ENCODE assay signal across 21 cellular contexts in genomic region chr2:3244486-3244885, GRCh38.
DNase-seq lines count a peak whose midpoint lies in the region; ATAC-seq and TF ChIP-seq lines count a peak whose summit lies in the region.
"Had no signal": no experiment of that assay in that cellular context is flagged by ENCODE, and none has a peak within 500 bp of the region (broad histone marks: within the 10 kb centered on the region; RNA-seq: fewer than 3 reads in every experiment).

No MANE protein-coding gene starts in this region.

- H3K9me3 ChIP-seq in BLaER1 (peaks cover 25% of the 10 kb centered on the region), spleen (peaks cover 3 to 16% (median 12%) of the 10 kb centered on the region in 8 donors)

- H4K20me1 ChIP-seq in BLaER1 (0 out of 2 replicates have a peak, but pooled peaks cover under 1% of the 10 kb centered on the region), GM23338 (replicated peaks; ENCODE audit: insufficient read depth) (no peaks in the 10 kb centered on the region)

- H3K27ac Mint-ChIP-seq in GM23338: no peak overlapping the region
- peak overlapping the region; percentile 67 for H3K27ac Mint-ChIP-seq in stimulated activated memory B cell treated with anti-CD40 and anti-IgM and Interleukin-4, amounts not matched to agents 10 μg/mL and 1 μg/mL and 100 μg/mL, for 72 hours
- H3K27ac Mint-ChIP-seq: B cell had no signal

- H2AFZ ChIP-seq in GM23338: no peak overlapping the region

- no peak overlapping the region for H3K9ac ChIP-seq in BLaER1

- peaks cover 7% of the 10 kb centered on the region for H3K27me3 Mint-ChIP-seq in GM23338 (ENCODE audit: insufficient read depth, low read depth, poor library complexity)
- H3K27me3 Mint-ChIP-seq in stimulated activated memory B cell treated with anti-CD40 and anti-IgM and Interleukin-4, amounts not matched to agents 10 μg/mL and 1 μg/mL and 100 μg/mL, for 72 hours: no peaks in the 10 kb centered on the region
- H3K27me3 Mint-ChIP-seq: B cell; CD4-positive, alpha-beta memory T cell had no signal

- H3K4me1 Mint-ChIP-seq in GM23338: peaks cover 13% of the 10 kb centered on the region
- peaks cover 21% of the 10 kb centered on the region for H3K4me1 Mint-ChIP-seq in stimulated activated memory B cell treated with anti-CD40 and anti-IgM and Interleukin-4, amounts not matched to agents 10 μg/mL and 1 μg/mL and 100 μg/mL, for 72 hours

- no peaks in the 10 kb centered on the region for H3F3A ChIP-seq in GM23338 (replicated peaks; ENCODE audit: low read depth)

- peaks cover 28% of the 10 kb centered on the region for H3K36me3 ChIP-seq in BLaER1
- peaks cover 10% of the 10 kb centered on the region; the same call in 1 of the 2 replicates for H3K36me3 ChIP-seq in GM23338 (ENCODE audit: insufficient read depth)
- peaks cover 0 to 29% (median 0%) of the 10 kb centered on the region in 6 donors for H3K36me3 ChIP-seq in spleen
- H3K36me3 ChIP-seq in H7 (replicated peaks; ENCODE audit: control insufficient read depth, insufficient read depth, low read length): no peaks in the 10 kb centered on the region

- peak overlapping the region; percentile 81 for H3K4me2 ChIP-seq in BLaER1
- H3K4me2 ChIP-seq in GM23338: 0 out of 2 replicates have a peak overlapping the region, but pooled peaks have one; percentile 63

- no peaks in the 10 kb centered on the region; the same call in 1 of the 2 replicates for H3K9me2 ChIP-seq in GM23338 (ENCODE audit: insufficient read depth)

- DNase-seq in GM23338 (ENCODE audit: low spot score): no peak
- peak; percentile 22 for DNase-seq in coronary artery (ENCODE audit: low spot score)
- no peak for DNase-seq in COR-L47 (lab: John Stamatoyannopoulos, UW)
- DNase-seq in spleen: no peak
- no peak for DNase-seq in H7
- DNase-seq in A172 (ENCODE audit: low spot score): no peak
- DNase-seq: 8988T; CD4-positive, alpha-beta memory T cell; DMS 273 treated with DMSO at 0.1 percent for 48 hours; DMS53; DND-41; EL; HCEC 1CT; IMR-90 had no signal

- H3K4me1 ChIP-seq in BLaER1 (peaks cover 62% of the 10 kb centered on the region), GM23338 (ENCODE audit: insufficient read depth) (peaks cover 12% of the 10 kb centered on the region), spleen (peaks cover 0 to 35% (median 15%) of the 10 kb centered on the region in 6 donors)

- ATAC-seq in GM23338: no peak; the same call in 2 of the 3 replicates
- ATAC-seq in stimulated activated memory B cell treated with anti-CD40 and anti-IgM and Interleukin-4, amounts not matched to agents 10 μg/mL and 1 μg/mL and 100 μg/mL, for 72 hours: no peak
- ATAC-seq: GM12878, K562 had no signal

- intact Hi-C loops in spleen (cut with DNase I; ENCODE audit: low total_unique reads): no loop called here

- no peak for TF ChIP-seq CTCF in GM23338 (conservative IDR thresholded peaks at IDR 0.05; ENCODE audit: low read depth in 2 of 2)
- no peak for TF ChIP-seq CTCF in coronary artery (IDR thresholded peaks at IDR 0.05)
- no peak for TF ChIP-seq CTCF in spleen (IDR thresholded peaks at IDR 0.05 in 8 of 11, conservative IDR thresholded peaks at IDR 0.05 in 3 of 11)

- H3K79me2 ChIP-seq in GM23338 (replicated peaks; ENCODE audit: insufficient read depth): peaks cover 4% of the 10 kb centered on the region; the same call in 1 of the 2 replicates

- peaks cover 25% of the 10 kb centered on the region for H3K36me3 Mint-ChIP-seq in GM23338 (ENCODE audit: low read depth)
- peaks cover 38% of the 10 kb centered on the region for H3K36me3 Mint-ChIP-seq in stimulated activated memory B cell treated with anti-CD40 and anti-IgM and Interleukin-4, amounts not matched to agents 10 μg/mL and 1 μg/mL and 100 μg/mL, for 72 hours

- no peaks in the 10 kb centered on the region for H3K27me3 ChIP-seq in BLaER1
- H3K27me3 ChIP-seq in GM23338 (ENCODE audit: insufficient read depth): no peaks in the 10 kb centered on the region
- H3K27me3 ChIP-seq in spleen (replicated peaks in 1 of 7): no peaks in the 10 kb centered on the region
- H3K27me3 ChIP-seq in H7 (ENCODE audit: control insufficient read depth, insufficient read depth, low read length): no peaks in the 10 kb centered on the region

- peaks cover 24% of the 10 kb centered on the region for H3K9me3 Mint-ChIP-seq in GM23338
- H3K9me3 Mint-ChIP-seq in stimulated activated memory B cell treated with anti-CD40 and anti-IgM and Interleukin-4, amounts not matched to agents 10 μg/mL and 1 μg/mL and 100 μg/mL, for 72 hours: peaks cover 8% of the 10 kb centered on the region

- WGBS in spleen, 5 donors: 94 to 97% (median 96%) methylated on average over 7 of the region's 7 CpGs

- H3K4me3 Mint-ChIP-seq in GM23338: no peak overlapping the region
- no peak overlapping the region for H3K4me3 Mint-ChIP-seq in stimulated activated memory B cell treated with anti-CD40 and anti-IgM and Interleukin-4, amounts not matched to agents 10 μg/mL and 1 μg/mL and 100 μg/mL, for 72 hours
- H3K4me3 Mint-ChIP-seq: B cell; CD4-positive, alpha-beta memory T cell had no signal

- peak overlapping the region; percentile 84; the same call in 1 of the 2 replicates for H3K27ac ChIP-seq in BLaER1
- no peak overlapping the region for H3K27ac ChIP-seq in GM23338 (ENCODE audit: low read depth)
- no peak overlapping the region for H3K27ac ChIP-seq in coronary artery
- no peak overlapping the region for H3K27ac ChIP-seq in spleen
- H3K27ac ChIP-seq: C4-2B, HL-60 had no signal

- TF ChIP-seq POLR2A in spleen (IDR thresholded peaks at IDR 0.05): no peak

- no peak overlapping the region for H3K4me3 ChIP-seq in BLaER1
- H3K4me3 ChIP-seq in GM23338: no peak overlapping the region
- no peak overlapping the region for H3K4me3 ChIP-seq in coronary artery
- H3K4me3 ChIP-seq in spleen: no peak overlapping the region
- H3K4me3 ChIP-seq in H7 (ENCODE audit: insufficient read depth, low read depth, low read length): no peak overlapping the region
- H3K4me3 ChIP-seq: GM12878, K562 had no signal

TF ChIP-seq in GM23338, 12 proteins besides CTCF, POLR2A, EP300 and RAD21 (continues in another document):
- TF ChIP-seq ZNF114 (CRISPR knock-in tag; IDR thresholded peaks at IDR 0.05) (no peak), JUNB (IDR thresholded peaks at IDR 0.05; ENCODE audit: unreplicated experiment) (no peak), EZH2phosphoT487 (IDR thresholded peaks at IDR 0.05; ENCODE audit: unreplicated experiment) (no peak), ZNF331 (CRISPR knock-in tag; IDR thresholded peaks at IDR 0.05; ENCODE audit: low read depth) (no peak), NANOG (IDR thresholded peaks at IDR 0.05; ENCODE audit: borderline replicate concordance) (no peak), EZH2 (IDR thresholded peaks at IDR 0.05; ENCODE audit: low read depth, unreplicated experiment) (no peak), STAT1 (IDR thresholded peaks at IDR 0.05; ENCODE audit: unreplicated experiment) (no peak), ETS1 (IDR thresholded peaks at IDR 0.05) (no peak), POLR2AphosphoS5 (IDR thresholded peaks at IDR 0.05; ENCODE audit: low read depth) (no peak), REST (IDR thresholded peaks at IDR 0.05; ENCODE audit: unreplicated experiment) (no peak), CREB1 (CRISPR knock-in tag; IDR thresholded peaks at IDR 0.05; ENCODE audit: low read depth) (no peak)
